Comparison of ENCODE assay signal across 8 cellular contexts in the genomic region with DNA sequence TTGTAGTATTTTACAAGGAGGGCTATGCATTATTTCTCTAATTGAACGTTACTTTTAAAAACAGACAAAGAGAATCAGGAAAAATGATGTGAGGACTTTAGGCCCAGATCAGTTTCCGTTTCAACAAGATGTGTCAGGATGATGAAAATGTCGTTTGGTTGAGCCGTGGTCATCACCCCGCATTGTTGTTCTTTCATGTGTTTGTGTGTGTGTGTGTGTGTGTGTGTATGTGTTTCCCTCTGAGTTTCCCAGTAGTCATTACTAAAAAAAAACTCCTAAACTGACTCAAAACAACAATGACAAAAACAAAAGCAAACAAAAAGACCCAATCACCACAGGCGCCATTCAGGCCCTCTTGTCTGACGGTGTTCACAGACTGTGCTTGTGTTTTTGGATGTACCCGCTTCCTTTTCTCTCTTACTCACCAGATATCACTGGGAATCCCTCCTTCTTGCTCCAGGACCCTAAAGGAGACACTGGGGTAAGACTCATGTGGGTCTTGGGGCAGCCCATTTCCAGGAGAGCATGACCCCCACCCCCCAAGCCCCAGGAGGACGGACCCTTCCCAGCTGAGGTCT.
DNase-seq lines count a peak whose midpoint lies in the region; ATAC-seq and TF ChIP-seq lines count a peak whose summit lies in the region.
"Not testable (repeated sequence)": the region's sequence is repeated elsewhere in the genome, so short reads cannot be mapped to it uniquely, and the experiment has no call there.

No MANE protein-coding gene starts in this region.

- intact Hi-C loops in activated CD4-positive, alpha-beta T cell treated with anti-CD3 and anti-CD28 coated beads, Interleukin-2, amount 10 ng/mL, durations not matched to agents 24 days and 14 days (cut with micrococcal nuclease): not testable (repeated sequence)

- not testable (repeated sequence) for H3K79me2 ChIP-seq in Karpas-422 (ENCODE audit: low read length)

- H3K4me3 ChIP-seq in CD4-positive, CD25-positive, alpha-beta regulatory T cell (ENCODE audit: low read depth, low read length); Karpas-422 (ENCODE audit: low read length): not testable (repeated sequence)

- not testable (repeated sequence) for H3K9ac ChIP-seq in Karpas-422 (ENCODE audit: low read length)

- H4K20me1 ChIP-seq in Karpas-422 (ENCODE audit: insufficient read depth, low read depth, low read length): not testable (repeated sequence)

- POLR2A ChIA-PET in naive thymus-derived CD8-positive, alpha-beta T cell (lab: Charles Lee): not testable (repeated sequence)

- not testable (repeated sequence) for H3K9me3 Mint-ChIP-seq in CD4-positive, CD25-positive, alpha-beta regulatory T cell; activated CD4-positive, alpha-beta T cell treated with anti-CD3 and anti-CD28 coated beads, Interleukin-2, amount 10 ng/mL, durations not matched to agents 24 days and 14 days; activated T-cell treated with anti-CD3 and anti-CD28 coated beads, Interleukin-2, amount 50 U/mL, for 4 hours; activated naive CD4-positive, alpha-beta T cell treated with anti-CD3 and anti-CD28 coated beads, Interleukin-2, amount 50 U/mL, for 24 hours; chondrocyte (ENCODE audit: low read depth); naive thymus-derived CD8-positive, alpha-beta T cell; stimulated activated effector memory CD8-positive, alpha-beta T cell treated with anti-CD3 and anti-CD28 coated beads, Interleukin-12 subunit alpha, Interleukin-12 subunit beta, amount 100 ng/mL, for 72 hours

- H3K36me3 Mint-ChIP-seq in CD4-positive, CD25-positive, alpha-beta regulatory T cell; activated CD4-positive, alpha-beta T cell treated with anti-CD3 and anti-CD28 coated beads, Interleukin-2, amount 10 ng/mL, durations not matched to agents 24 days and 14 days (ENCODE audit: low read depth); activated T-cell treated with anti-CD3 and anti-CD28 coated beads, Interleukin-2, amount 50 U/mL, for 4 hours (ENCODE audit: insufficient read depth); activated naive CD4-positive, alpha-beta T cell treated with anti-CD3 and anti-CD28 coated beads, Interleukin-2, amount 50 U/mL, for 24 hours; chondrocyte (ENCODE audit: low read depth); naive thymus-derived CD8-positive, alpha-beta T cell; stimulated activated effector memory CD8-positive, alpha-beta T cell treated with anti-CD3 and anti-CD28 coated beads, Interleukin-12 subunit alpha, Interleukin-12 subunit beta, amount 100 ng/mL, for 72 hours: not testable (repeated sequence)

- not testable (repeated sequence) for H3K4me2 ChIP-seq in Karpas-422 (ENCODE audit: low read depth, low read length, poor library complexity, severe bottlenecking)

- not testable (repeated sequence) for H3K27me3 ChIP-seq in CD4-positive, CD25-positive, alpha-beta regulatory T cell (ENCODE audit: control insufficient read depth, insufficient read depth, low read length); Karpas-422 (ENCODE audit: low read length)

- peaks cover 0 to 17% (median 4%) of the 10 kb centered on the region in 4 donors for H3K4me1 Mint-ChIP-seq in CD4-positive, CD25-positive, alpha-beta regulatory T cell
- not testable (repeated sequence) for H3K4me1 Mint-ChIP-seq in activated CD4-positive, alpha-beta T cell treated with anti-CD3 and anti-CD28 coated beads, Interleukin-2, amount 10 ng/mL, durations not matched to agents 24 days and 14 days; stimulated activated effector memory CD8-positive, alpha-beta T cell treated with anti-CD3 and anti-CD28 coated beads, Interleukin-12 subunit alpha, Interleukin-12 subunit beta, amount 100 ng/mL, for 72 hours
- H3K4me1 Mint-ChIP-seq in activated T-cell treated with anti-CD3 and anti-CD28 coated beads, Interleukin-2, amount 50 U/mL, for 4 hours (ENCODE audit: low read depth): peaks cover 24% of the 10 kb centered on the region
- peaks cover 27% of the 10 kb centered on the region for H3K4me1 Mint-ChIP-seq in activated naive CD4-positive, alpha-beta T cell treated with anti-CD3 and anti-CD28 coated beads, Interleukin-2, amount 50 U/mL, for 24 hours
- H3K4me1 Mint-ChIP-seq in chondrocyte (ENCODE audit: low read depth): peaks cover 16% of the 10 kb centered on the region
- peaks cover 0 to 25% (median 7%) of the 10 kb centered on the region in 4 donors for H3K4me1 Mint-ChIP-seq in naive thymus-derived CD8-positive, alpha-beta T cell

- not testable (repeated sequence) for H3K27me3 Mint-ChIP-seq in CD4-positive, CD25-positive, alpha-beta regulatory T cell; activated CD4-positive, alpha-beta T cell treated with anti-CD3 and anti-CD28 coated beads, Interleukin-2, amount 10 ng/mL, durations not matched to agents 24 days and 14 days; activated T-cell treated with anti-CD3 and anti-CD28 coated beads, Interleukin-2, amount 50 U/mL, for 4 hours (ENCODE audit: low read depth); activated naive CD4-positive, alpha-beta T cell treated with anti-CD3 and anti-CD28 coated beads, Interleukin-2, amount 50 U/mL, for 24 hours; chondrocyte (ENCODE audit: low read depth); naive thymus-derived CD8-positive, alpha-beta T cell

- not testable (repeated sequence) for TF ChIP-seq CTCF in chondrocyte (IDR thresholded peaks at IDR 0.05)

- ATAC-seq in CD4-positive, CD25-positive, alpha-beta regulatory T cell (ENCODE audit: low read depth in 2 of 2); naive thymus-derived CD8-positive, alpha-beta T cell: not testable (repeated sequence)
- ATAC-seq in activated T-cell treated with anti-CD3 and anti-CD28 coated beads, Interleukin-2, amount 50 U/mL, for 4 hours: peak; percentile 25 to 39
- ATAC-seq in stimulated activated effector memory CD8-positive, alpha-beta T cell treated with anti-CD3 and anti-CD28 coated beads, Interleukin-12 subunit alpha, Interleukin-12 subunit beta, amount 100 ng/mL, for 72 hours: peak; percentile 86

- H2AFZ ChIP-seq in Karpas-422 (ENCODE audit: low read length): not testable (repeated sequence)

- peak overlapping the region; percentile 89 to 99 (median 95) for H3K27ac Mint-ChIP-seq in CD4-positive, CD25-positive, alpha-beta regulatory T cell
- peak overlapping the region; percentile 95 for H3K27ac Mint-ChIP-seq in activated CD4-positive, alpha-beta T cell treated with anti-CD3 and anti-CD28 coated beads, Interleukin-2, amount 10 ng/mL, durations not matched to agents 24 days and 14 days
- peak overlapping the region; percentile 86 for H3K27ac Mint-ChIP-seq in activated naive CD4-positive, alpha-beta T cell treated with anti-CD3 and anti-CD28 coated beads, Interleukin-2, amount 50 U/mL, for 24 hours
- peak overlapping the region; percentile 54 for H3K27ac Mint-ChIP-seq in chondrocyte (ENCODE audit: unreplicated experiment)
- H3K27ac Mint-ChIP-seq in naive thymus-derived CD8-positive, alpha-beta T cell: peak overlapping the region in 8 of 10 donors; percentile 14 to 93 (median 75)
- H3K27ac Mint-ChIP-seq in stimulated activated effector memory CD8-positive, alpha-beta T cell treated with anti-CD3 and anti-CD28 coated beads, Interleukin-12 subunit alpha, Interleukin-12 subunit beta, amount 100 ng/mL, for 72 hours: peak overlapping the region; percentile 82

- H3K36me3 ChIP-seq in CD4-positive, CD25-positive, alpha-beta regulatory T cell (ENCODE audit: control insufficient read depth, insufficient read depth, low read length); Karpas-422 (ENCODE audit: insufficient read depth, low read length): not testable (repeated sequence)

- not testable (repeated sequence) for H3K9me3 ChIP-seq in CD4-positive, CD25-positive, alpha-beta regulatory T cell (ENCODE audit: control insufficient read depth in 2 of 2, low read length in 2 of 2); Karpas-422 (ENCODE audit: low read length)

- not testable (repeated sequence) for H3K9me2 ChIP-seq in Karpas-422 (replicated peaks; ENCODE audit: insufficient read depth, low read length)

- peak overlapping the region; percentile 64 to 75 (median 72) for H3K4me3 Mint-ChIP-seq in CD4-positive, CD25-positive, alpha-beta regulatory T cell
- peak overlapping the region; percentile 70 for H3K4me3 Mint-ChIP-seq in activated CD4-positive, alpha-beta T cell treated with anti-CD3 and anti-CD28 coated beads, Interleukin-2, amount 10 ng/mL, durations not matched to agents 24 days and 14 days
- H3K4me3 Mint-ChIP-seq in activated T-cell treated with anti-CD3 and anti-CD28 coated beads, Interleukin-2, amount 50 U/mL, for 4 hours: peak overlapping the region; percentile 35
- H3K4me3 Mint-ChIP-seq in activated naive CD4-positive, alpha-beta T cell treated with anti-CD3 and anti-CD28 coated beads, Interleukin-2, amount 50 U/mL, for 24 hours: peak overlapping the region; percentile 52
- not testable (repeated sequence) for H3K4me3 Mint-ChIP-seq in chondrocyte (ENCODE audit: unreplicated experiment)
- H3K4me3 Mint-ChIP-seq in naive thymus-derived CD8-positive, alpha-beta T cell: peak overlapping the region in 3 of 10 donors; percentile 4 to 61 (median 10)
- peak overlapping the region; percentile 32 for H3K4me3 Mint-ChIP-seq in stimulated activated effector memory CD8-positive, alpha-beta T cell treated with anti-CD3 and anti-CD28 coated beads, Interleukin-12 subunit alpha, Interleukin-12 subunit beta, amount 100 ng/mL, for 72 hours

- not testable (repeated sequence) for DNase-seq in CD4-positive, CD25-positive, alpha-beta regulatory T cell; activated T-cell treated with anti-CD3 and anti-CD28 coated beads, Interleukin-2, amount 50 U/mL, for 4 hours; chondrocyte (ENCODE audit: low spot score); naive thymus-derived CD8-positive, alpha-beta T cell
- DNase-seq in Karpas-422: peak; percentile 21
- DNase-seq in activated CD4-positive, alpha-beta T cell treated with anti-CD3 and anti-CD28 coated beads, Interleukin-2, amount 10 ng/mL, durations not matched to agents 24 days and 14 days: peak; percentile 72
- DNase-seq in stimulated activated effector memory CD8-positive, alpha-beta T cell treated with anti-CD3 and anti-CD28 coated beads, Interleukin-12 subunit alpha, Interleukin-12 subunit beta, amount 100 ng/mL, for 72 hours (ENCODE audit: low spot score in 2 of 2): peak in 1 of 2 donors; percentile 54

- H3K27ac ChIP-seq in CD4-positive, CD25-positive, alpha-beta regulatory T cell (ENCODE audit: insufficient read depth, low read length, poor library complexity, severe bottlenecking): peak overlapping the region; percentile 23
- not testable (repeated sequence) for H3K27ac ChIP-seq in Karpas-422 (ENCODE audit: low read length)

- not testable (repeated sequence) for H3K4me1 ChIP-seq in CD4-positive, CD25-positive, alpha-beta regulatory T cell (ENCODE audit: control insufficient read depth, insufficient read depth, low read length, poor library complexity, severe bottlenecking); Karpas-422 (ENCODE audit: low read length)
